ENCODE assay signal across 16 cellular contexts in genomic region chr12:131385313-131386166, GRCh38.
DNase-seq lines count a peak whose midpoint lies in the region; ATAC-seq and TF ChIP-seq lines count a peak whose summit lies in the region.
"Had no signal": no experiment of that assay in that cellular context is flagged by ENCODE, and none has a peak within 500 bp of the region (broad histone marks: within the 10 kb centered on the region; RNA-seq: fewer than 3 reads in every experiment).

No MANE protein-coding gene starts in this region.

- H3K36me3 Mint-ChIP-seq in chondrocyte (ENCODE audit: low read depth) = no peaks in the 10 kb centered on the region
- H3K36me3 Mint-ChIP-seq in activated naive CD4-positive, alpha-beta T cell treated with anti-CD3 and anti-CD28 coated beads for 36 hours (ENCODE audit: low read depth) = no peaks in the 10 kb centered on the region
- H3K36me3 Mint-ChIP-seq: CD4-positive, alpha-beta memory T cell had no signal

- 74 to 93% (median 81%) methylated on average over 9 to 26 of the region's 26 CpGs for WGBS in spleen, 5 donors

- H3K27me3 Mint-ChIP-seq in chondrocyte (ENCODE audit: low read depth) = peaks cover 36% of the 10 kb centered on the region
- no peaks in the 10 kb centered on the region for H3K27me3 Mint-ChIP-seq in activated naive CD4-positive, alpha-beta T cell treated with anti-CD3 and anti-CD28 coated beads for 36 hours (ENCODE audit: low read depth)

- H3K36me3 ChIP-seq in H7 (replicated peaks; ENCODE audit: control insufficient read depth, insufficient read depth, low read length) (no peaks in the 10 kb centered on the region), spleen (no peaks in the 10 kb centered on the region)
- H3K36me3 ChIP-seq: BE2C had no signal

- no peaks in the 10 kb centered on the region for H3K9me3 ChIP-seq in spleen
- H3K9me3 ChIP-seq: A549, BE2C had no signal

- H3K4me3 ChIP-seq in H7 (ENCODE audit: insufficient read depth, low read depth, low read length) = no peak overlapping the region
- H3K4me3 ChIP-seq in spleen = no peak overlapping the region
- H3K4me3 ChIP-seq: A549 had no signal

- TF ChIP-seq CTCF in chondrocyte (IDR thresholded peaks at IDR 0.05) (no peak), spleen (IDR thresholded peaks at IDR 0.05 in 8 of 11, conservative IDR thresholded peaks at IDR 0.05 in 3 of 11) (no peak)

- peak; percentile 57 for DNase-seq in H7
- peak; percentile 69 for DNase-seq in chondrocyte (ENCODE audit: low spot score)
- peak; percentile 82 for DNase-seq in mesenteric fat pad (ENCODE audit: low spot score)
- peak; percentile 66 for DNase-seq in spleen
- no peak for DNase-seq in COR-L47 (lab: John Stamatoyannopoulos, UW)
- DNase-seq in activated naive CD4-positive, alpha-beta T cell treated with anti-CD3 and anti-CD28 coated beads for 36 hours = no peak
- DNase-seq: BE2C; CD4-positive, alpha-beta memory T cell; DMS153; GF-D8; H9; HFFc6 had no signal

- no peak overlapping the region for H3K27ac Mint-ChIP-seq in chondrocyte (ENCODE audit: unreplicated experiment)
- no peak overlapping the region for H3K27ac Mint-ChIP-seq in activated naive CD4-positive, alpha-beta T cell treated with anti-CD3 and anti-CD28 coated beads for 36 hours
- H3K27ac Mint-ChIP-seq: CD4-positive, alpha-beta memory T cell; H9; HFFc6 had no signal

- H3K4me1 Mint-ChIP-seq in chondrocyte (ENCODE audit: low read depth) = no peaks in the 10 kb centered on the region
- H3K4me1 Mint-ChIP-seq in activated naive CD4-positive, alpha-beta T cell treated with anti-CD3 and anti-CD28 coated beads for 36 hours (ENCODE audit: low read depth) = no peaks in the 10 kb centered on the region
- H3K4me1 Mint-ChIP-seq: CD4-positive, alpha-beta memory T cell had no signal

- peaks cover 9% of the 10 kb centered on the region for H3K27me3 ChIP-seq in H7 (ENCODE audit: control insufficient read depth, insufficient read depth, low read length)
- peaks cover 0 to 82% (median 22%) of the 10 kb centered on the region in 7 donors for H3K27me3 ChIP-seq in spleen (replicated peaks in 1 of 7)
- H3K27me3 ChIP-seq: BE2C had no signal

- CTCF ChIA-PET in activated naive CD4-positive, alpha-beta T cell treated with anti-CD3 and anti-CD28 coated beads for 36 hours (lab: Charles Lee) = no interaction called here

- intact Hi-C loops in spleen (cut with DNase I; ENCODE audit: low total_unique reads) = no loop called here
- intact Hi-C loops in activated naive CD4-positive, alpha-beta T cell treated with anti-CD3 and anti-CD28 coated beads for 36 hours (cut with micrococcal nuclease) = no loop called here

- H3K4me1 ChIP-seq in spleen = no peaks in the 10 kb centered on the region
- H3K4me1 ChIP-seq: A549, BE2C had no signal

- no peaks in the 10 kb centered on the region for H3K9me3 Mint-ChIP-seq in chondrocyte (ENCODE audit: low read depth)
- H3K9me3 Mint-ChIP-seq in activated naive CD4-positive, alpha-beta T cell treated with anti-CD3 and anti-CD28 coated beads for 36 hours = no peaks in the 10 kb centered on the region
- H3K9me3 Mint-ChIP-seq: CD4-positive, alpha-beta memory T cell; H9 had no signal

- TF ChIP-seq POLR2A in spleen (IDR thresholded peaks at IDR 0.05) = no peak

- no peak overlapping the region for H3K27ac ChIP-seq in spleen
- H3K27ac ChIP-seq: A549, C4-2B had no signal

- no peak overlapping the region for H3K4me3 Mint-ChIP-seq in chondrocyte (ENCODE audit: unreplicated experiment)
- no peak overlapping the region for H3K4me3 Mint-ChIP-seq in activated naive CD4-positive, alpha-beta T cell treated with anti-CD3 and anti-CD28 coated beads for 36 hours
- H3K4me3 Mint-ChIP-seq: CD4-positive, alpha-beta memory T cell; H9; HFFc6 had no signal

- no peak for ATAC-seq in GM18520 (IDR thresholded peaks at IDR 0.05; ENCODE audit: unreplicated experiment)
- ATAC-seq: HepG2 had no signal

Comparison
In these comparisons a context has a peak if more than half of its experiments do, and no peak if none do; other contexts are left out.
1. DNase-seq: peak in H7 (single experiment), chondrocyte (single experiment), mesenteric fat pad (single experiment) and spleen (single experiment); none in COR-L47 (single experiment) and activated naive CD4-positive, alpha-beta T cell treated with anti-CD3 and anti-CD28 coated beads for 36 hours (single experiment).